Comparison of ENCODE assay signal across 2 cellular contexts in the genomic region with DNA sequence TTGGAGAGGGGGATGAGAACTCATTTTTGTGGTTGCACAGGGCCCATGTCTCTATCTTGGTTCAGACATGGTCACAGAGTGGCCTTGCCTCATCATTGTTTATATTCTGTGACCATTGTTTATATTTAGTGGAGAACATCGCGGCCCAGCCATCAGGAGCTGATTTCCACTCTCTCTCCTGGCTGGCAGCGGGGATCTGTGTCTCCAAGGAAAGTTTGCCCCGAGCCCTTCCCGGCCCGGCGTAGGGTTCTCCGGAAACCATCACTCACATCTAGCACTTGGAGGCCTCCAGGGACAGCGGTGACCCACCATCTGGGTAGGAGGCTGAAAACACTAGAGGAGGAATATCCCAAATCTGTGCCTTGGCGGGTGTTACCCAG.
A peak's percentile ranks its signal among the peaks of the same experiment; 100 is the strongest.
TF ChIP-seq lines count a peak whose summit lies in the region.

No MANE protein-coding gene starts in this region.

TF ChIP-seq in IMR-90, 13 proteins besides CTCF, POLR2A, EP300 and RAD21:
- peak; percentile 34 for TF ChIP-seq RCOR1 (IDR thresholded peaks at IDR 0.05; ENCODE audit: insufficient replicate concordance, low read length)
- TF ChIP-seq BHLHE40 (IDR thresholded peaks at IDR 0.05; ENCODE audit: low read depth, low read length): peak; percentile 43
- TF ChIP-seq NFE2L2 (IDR thresholded peaks at IDR 0.05; ENCODE audit: low read depth, low read length): peak; percentile 64; the same call in 1 of the 2 replicates
- TF ChIP-seq CEBPB (IDR thresholded peaks at IDR 0.05; ENCODE audit: low read depth, low read length): peak; percentile 77
- TF ChIP-seq MXI1 (IDR thresholded peaks at IDR 0.05; ENCODE audit: borderline replicate concordance, low read depth, low read length): no peak
- TF ChIP-seq, protein P1, sequence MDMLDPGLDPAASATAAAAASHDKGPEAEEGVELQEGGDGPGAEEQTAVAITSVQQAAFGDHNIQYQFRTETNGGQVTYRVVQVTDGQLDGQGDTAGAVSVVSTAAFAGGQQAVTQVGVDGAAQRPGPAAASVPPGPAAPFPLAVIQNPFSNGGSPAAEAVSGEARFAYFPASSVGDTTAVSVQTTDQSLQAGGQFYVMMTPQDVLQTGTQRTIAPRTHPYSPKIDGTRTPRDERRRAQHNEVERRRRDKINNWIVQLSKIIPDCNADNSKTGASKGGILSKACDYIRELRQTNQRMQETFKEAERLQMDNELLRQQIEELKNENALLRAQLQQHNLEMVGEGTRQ (IDR thresholded peaks at IDR 0.05; ENCODE audit: low read depth, low read length): no peak
TF ChIP-seq in IMR-90: peak in this region for 4.

TF ChIP-seq in HepG2, 621 proteins besides CTCF, POLR2A, EP300 and RAD21:
- TF ChIP-seq SALL1 (CRISPR knock-in tag; IDR thresholded peaks at IDR 0.05) (0 out of 2 replicates have a peak, but pooled peaks have one; percentile 5), ZBTB38 (CRISPR knock-in tag; IDR thresholded peaks at IDR 0.05) (peak; percentile 34; the same call in 1 of the 2 replicates), ZNF431 (CRISPR knock-in tag; IDR thresholded peaks at IDR 0.05; ENCODE audit: borderline replicate concordance, low read depth) (no peak)
